In the genomic region with DNA sequence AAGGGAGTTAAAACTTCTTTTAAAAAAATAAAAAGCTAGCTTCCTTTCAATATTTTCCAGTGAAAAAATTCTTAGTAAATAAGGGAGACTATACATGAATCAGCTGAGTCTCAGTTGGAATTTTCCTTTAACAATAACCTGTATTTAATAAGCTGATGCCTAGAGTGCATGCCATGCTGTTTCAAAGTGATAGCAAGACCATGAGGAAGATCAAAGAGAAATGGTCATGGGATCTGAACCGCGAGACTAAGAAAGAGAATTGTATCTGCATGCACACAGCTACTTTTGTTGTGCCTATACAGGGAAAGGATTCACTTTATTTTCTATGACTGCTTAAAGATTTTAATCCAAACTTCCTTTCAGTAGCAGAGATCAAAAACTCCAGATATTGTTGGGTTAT, we compare ENCODE assay signal across 19 cellular contexts.
"Had no signal": no experiment of that assay in that cellular context is flagged by ENCODE, and none has a peak within 500 bp of the region (broad histone marks: within the 10 kb centered on the region; RNA-seq: fewer than 3 reads in every experiment).

No MANE protein-coding gene starts in this region.

- H3K4me3 ChIP-seq: coronary artery, dorsolateral prefrontal cortex, esophagus muscularis mucosa, gastrocnemius medialis, heart right ventricle, left lung, lower lobe of right lung, mucosa of descending colon had no signal

- H3K27ac Mint-ChIP-seq: mesothelial cell of epicardium had no signal

- H3K27ac ChIP-seq: coronary artery, dorsolateral prefrontal cortex, esophagus muscularis mucosa, foreskin keratinocyte, gastrocnemius medialis, heart right ventricle, left lung, lower lobe of right lung had no signal

- H3K4me1 Mint-ChIP-seq: mesothelial cell of epicardium had no signal

- H3K9me3 ChIP-seq: esophagus muscularis mucosa, gastrocnemius medialis, lower lobe of right lung had no signal

- H3K36me3 Mint-ChIP-seq: mesothelial cell of epicardium had no signal

- H3K4me3 Mint-ChIP-seq: mesothelial cell of epicardium had no signal

- H3K36me3 ChIP-seq: esophagus muscularis mucosa, gastrocnemius medialis, heart right ventricle, left lung, lower lobe of right lung had no signal

- H3K27me3 ChIP-seq: dorsolateral prefrontal cortex, esophagus muscularis mucosa, foreskin keratinocyte, gastrocnemius medialis, heart right ventricle, left lung had no signal

- DNase-seq: dermis blood vessel endothelial cell; dorsolateral prefrontal cortex; effector CD4-positive, alpha-beta T cell; effector memory CD4-positive, alpha-beta T cell; foreskin keratinocyte; gastrocnemius medialis; glutamatergic neuron; head of caudate nucleus; heart right ventricle; hippocampal formation; left cardiac atrium; left lung; left ventricle myocardium superior; lower lobe of right lung; mesenchymal stem cell; mucosa of descending colon had no signal

- H3K4me1 ChIP-seq: esophagus muscularis mucosa, foreskin keratinocyte, gastrocnemius medialis, heart right ventricle, left lung, lower lobe of right lung had no signal
